ENCODE assay signal across 11 cellular contexts in the genomic region with DNA sequence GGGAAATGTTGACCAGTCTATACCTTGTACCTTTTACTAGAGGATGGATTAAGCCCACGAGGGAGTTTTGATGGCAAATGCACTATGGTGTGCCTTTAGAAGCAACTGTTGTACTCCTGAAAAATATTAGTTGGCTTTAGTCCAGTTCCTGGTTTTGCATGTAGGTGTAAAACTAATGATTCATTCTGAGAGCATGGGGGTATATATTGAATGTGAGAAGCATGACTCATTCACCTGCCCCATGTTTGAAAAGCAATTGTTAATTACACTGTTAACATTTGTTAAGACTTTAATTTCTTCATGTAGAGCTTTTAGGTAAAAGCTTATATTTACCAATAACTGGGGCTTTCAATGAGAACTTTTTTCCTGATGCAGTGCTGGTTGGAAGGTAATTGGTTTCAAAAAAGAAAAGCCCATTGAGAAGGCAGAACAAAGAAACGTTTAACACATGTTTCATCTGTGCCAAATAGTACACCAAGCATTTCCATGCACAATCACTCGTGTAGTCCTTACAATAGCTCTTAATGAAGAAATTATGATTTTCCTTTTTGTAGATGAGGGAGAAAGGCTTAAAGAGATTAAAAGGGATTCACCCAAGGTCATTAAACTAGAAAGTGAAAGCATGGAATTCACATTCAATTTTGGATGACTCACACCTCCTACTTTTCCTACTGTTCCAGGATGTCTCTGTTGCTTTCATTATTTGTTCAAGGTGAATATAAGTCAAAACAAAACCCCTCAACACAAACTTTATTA.
DNase-seq lines count a peak whose midpoint lies in the region; ATAC-seq, FAIRE-seq and TF ChIP-seq lines count a peak whose summit lies in the region.
"Had no signal": no experiment of that assay in that cellular context is flagged by ENCODE, and none has a peak within 500 bp of the region (broad histone marks: within the 10 kb centered on the region; RNA-seq: fewer than 3 reads in every experiment).

No MANE protein-coding gene starts in this region.

- TF ChIP-seq CTCF in bronchial epithelial cell (IDR thresholded peaks at IDR 0.05; ENCODE audit: insufficient read depth, low read length, severe bottlenecking): no peak
- no peak for TF ChIP-seq CTCF in stomach (IDR thresholded peaks at IDR 0.05)
- no peak for TF ChIP-seq CTCF in spleen (IDR thresholded peaks at IDR 0.05 in 8 of 11, conservative IDR thresholded peaks at IDR 0.05 in 3 of 11)

- intact Hi-C loops in stomach (cut with DNase I; ENCODE audit: low total_unique reads): no loop called here
- intact Hi-C loops in Right ventricle myocardium superior (cut with DNase I): no loop called here
- intact Hi-C loops in left ventricle myocardium superior (cut with micrococcal nuclease): no loop called here
- intact Hi-C loops in spleen (cut with DNase I; ENCODE audit: low total_unique reads): no loop called here

- H3K4me1 Mint-ChIP-seq in activated T-cell treated with anti-CD3 and anti-CD28 coated beads, Interleukin-2, amount 50 U/mL, for 24 hours (ENCODE audit: low read depth): peaks cover 17% of the 10 kb centered on the region
- H3K4me1 Mint-ChIP-seq: natural killer cell had no signal

- H3K27me3 ChIP-seq in bronchial epithelial cell (ENCODE audit: control insufficient read depth, insufficient read depth, low read length) (no peaks in the 10 kb centered on the region), stomach (no peaks in the 10 kb centered on the region), spleen (replicated peaks in 1 of 7) (no peaks in the 10 kb centered on the region)

- FAIRE-seq in bronchial epithelial cell (lab: Jason Lieb, UNC): no peak

- H3K27me3 Mint-ChIP-seq in activated T-cell treated with anti-CD3 and anti-CD28 coated beads, Interleukin-2, amount 50 U/mL, for 24 hours: peaks cover 24% of the 10 kb centered on the region

- no peaks in the 10 kb centered on the region for H3K9me3 Mint-ChIP-seq in activated T-cell treated with anti-CD3 and anti-CD28 coated beads, Interleukin-2, amount 50 U/mL, for 24 hours
- H3K9me3 Mint-ChIP-seq: natural killer cell had no signal

- peak overlapping the region; percentile 60 for H3K27ac Mint-ChIP-seq in activated T-cell treated with anti-CD3 and anti-CD28 coated beads, Interleukin-2, amount 50 U/mL, for 24 hours
- H3K27ac Mint-ChIP-seq: natural killer cell had no signal

- H3K36me3 Mint-ChIP-seq in activated T-cell treated with anti-CD3 and anti-CD28 coated beads, Interleukin-2, amount 50 U/mL, for 24 hours (ENCODE audit: low read depth): no peaks in the 10 kb centered on the region
- H3K36me3 Mint-ChIP-seq: natural killer cell had no signal

- DNase-seq in activated T-cell treated with anti-CD3 and anti-CD28 coated beads, Interleukin-2, amount 50 U/mL, for 24 hours: no peak
- no peak for DNase-seq in activated T-cell treated with anti-CD3 and anti-CD28 coated beads, Interleukin-2, amount 50 U/mL, for 1 hour
- DNase-seq in bronchial epithelial cell (ENCODE audit: low read depth): peak; percentile 92
- no peak for DNase-seq in stomach
- no peak for DNase-seq in Right ventricle myocardium superior
- DNase-seq in left ventricle myocardium superior: no peak
- DNase-seq in spleen: no peak
- DNase-seq: natural killer cell, NCI-H526 treated with DMSO at 0.1 percent for 48 hours, WERI-Rb-1 had no signal

- H3K36me3 ChIP-seq in bronchial epithelial cell (ENCODE audit: control insufficient read depth, insufficient read depth, low read length) (no peaks in the 10 kb centered on the region), stomach (no peaks in the 10 kb centered on the region), spleen (no peaks in the 10 kb centered on the region)
- H3K36me3 ChIP-seq: WERI-Rb-1 had no signal

- WGBS in stomach, 5 donors: 27 to 58% (median 37%) methylated on average over 3 of the region's 3 CpGs
- WGBS in spleen, 5 donors: 47 to 81% (median 59%) methylated on average over 3 of the region's 3 CpGs

- peak overlapping the region in 3 of 5 donors; percentile 22 to 77 (median 70) for H3K27ac ChIP-seq in stomach
- H3K27ac ChIP-seq in spleen: peak overlapping the region in 3 of 8 donors; percentile 35 to 58 (median 42)
- H3K27ac ChIP-seq: WERI-Rb-1 had no signal

- no peaks in the 10 kb centered on the region for H3K9me3 ChIP-seq in stomach
- peaks cover 0 to 3% (median 0%) of the 10 kb centered on the region in 8 donors for H3K9me3 ChIP-seq in spleen

- H3K4me3 Mint-ChIP-seq in activated T-cell treated with anti-CD3 and anti-CD28 coated beads, Interleukin-2, amount 50 U/mL, for 24 hours: no peak overlapping the region
- H3K4me3 Mint-ChIP-seq: natural killer cell had no signal

- TF ChIP-seq POLR2A in stomach (IDR thresholded peaks at IDR 0.05): no peak
- no peak for TF ChIP-seq POLR2A in spleen (IDR thresholded peaks at IDR 0.05)

- no peak overlapping the region for H3K4me3 ChIP-seq in bronchial epithelial cell (ENCODE audit: low read depth, low read length)
- H3K4me3 ChIP-seq in stomach: no peak overlapping the region
- H3K4me3 ChIP-seq in spleen: no peak overlapping the region

- no peak for TF ChIP-seq EP300 in stomach (IDR thresholded peaks at IDR 0.05)

- H3K4me1 ChIP-seq in stomach (peaks cover 5 to 31% (median 20%) of the 10 kb centered on the region in 4 donors), spleen (no peaks in the 10 kb centered on the region)

- ATAC-seq in HG03520 (IDR thresholded peaks at IDR 0.05; ENCODE audit: unreplicated experiment) (peak; percentile 82), Right ventricle myocardium superior (ENCODE audit: poor library complexity) (no peak), left ventricle myocardium superior (no peak)
- ATAC-seq: natural killer cell had no signal
